Comparison of ENCODE assay signal across 11 cellular contexts in the genomic region with DNA sequence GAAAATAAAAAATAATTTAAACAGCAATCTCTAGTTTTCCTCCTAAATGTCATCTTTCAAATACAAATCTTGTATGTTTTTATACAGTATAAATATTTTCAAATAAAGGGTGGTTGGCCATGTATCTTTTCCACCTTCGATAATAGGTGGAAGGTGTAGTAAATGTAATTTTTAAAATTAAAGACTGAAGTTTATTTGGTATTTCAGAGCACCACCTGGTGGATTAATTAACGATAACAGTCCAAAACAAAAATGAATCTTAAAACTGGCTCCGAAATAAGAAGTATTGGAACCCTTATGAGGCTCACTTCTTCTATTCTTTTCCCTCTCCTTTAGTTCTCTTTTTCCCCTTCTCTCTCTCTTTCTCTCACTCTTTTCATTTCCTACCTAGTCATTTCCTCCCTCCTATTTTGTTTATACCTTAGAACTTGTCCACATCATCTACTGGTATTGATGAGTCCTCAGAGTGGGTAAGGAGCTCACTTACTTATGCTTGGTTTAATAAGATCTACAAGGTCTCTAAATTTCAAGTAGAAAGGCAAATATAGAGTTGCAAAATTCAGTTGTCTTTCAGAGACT.
DNase-seq lines count a peak whose midpoint lies in the region; ATAC-seq and TF ChIP-seq lines count a peak whose summit lies in the region.
"Had no signal": no experiment of that assay in that cellular context is flagged by ENCODE, and none has a peak within 500 bp of the region (broad histone marks: within the 10 kb centered on the region; RNA-seq: fewer than 3 reads in every experiment).

No MANE protein-coding gene starts in this region.

- H3K56ac ChIP-seq in mesendoderm (ENCODE audit: low read length) = no peak overlapping the region

- no peak overlapping the region for H2AFZ ChIP-seq in mesenchymal stem cell (ENCODE audit: low read depth, low read length)

- no peak for ATAC-seq in foreskin keratinocyte
- no peak for ATAC-seq in GM21529 (IDR thresholded peaks at IDR 0.05; ENCODE audit: unreplicated experiment)
- ATAC-seq in activated T-helper 17 cell treated with anti-CD3 and anti-CD28 coated beads, Interleukin-2, amount 50 U/mL, for 72 hours (replicated peaks) = no peak

- H3K27ac ChIP-seq in RWPE1 = no peak overlapping the region
- no peak overlapping the region for H3K27ac ChIP-seq in foreskin keratinocyte
- no peak overlapping the region for H3K27ac ChIP-seq in mesendoderm (ENCODE audit: low read depth, low read length)
- no peak overlapping the region for H3K27ac ChIP-seq in mesenchymal stem cell (ENCODE audit: low read length, poor library complexity, severe bottlenecking)

- H2BK120ac ChIP-seq in mesendoderm (ENCODE audit: low read depth, low read length) = no peak overlapping the region
- no peak overlapping the region for H2BK120ac ChIP-seq in mesenchymal stem cell (ENCODE audit: low read depth, low read length)

- no peak overlapping the region for H4K5ac ChIP-seq in mesendoderm (ENCODE audit: low read length)

- TF ChIP-seq CTCF in GM12873 (IDR thresholded peaks at IDR 0.05; ENCODE audit: insufficient read depth, low read depth, low read length, missing control alignments) (peak; percentile 21), RWPE1 (conservative IDR thresholded peaks at IDR 0.05; ENCODE audit: low read depth) (peak; percentile 57), foreskin keratinocyte (conservative IDR thresholded peaks at IDR 0.05) (peak; percentile 74)

- H3K4me3 ChIP-seq in mesendoderm (ENCODE audit: low read length) (no peak overlapping the region), mesenchymal stem cell (ENCODE audit: insufficient read depth in 1 of 2, low read depth in 1 of 2, low read length in 2 of 2) (no peak overlapping the region)

- no peak overlapping the region for H3K4me2 ChIP-seq in mesendoderm (ENCODE audit: low read length)
- H3K4me2 ChIP-seq in mesenchymal stem cell (ENCODE audit: low read length, poor library complexity, severe bottlenecking) = no peak overlapping the region

- H2BK12ac ChIP-seq in mesenchymal stem cell (ENCODE audit: low read length in 2 of 2) = no peak overlapping the region

- H3K9me3 Mint-ChIP-seq in activated T-helper 17 cell treated with anti-CD3 and anti-CD28 coated beads, Interleukin-2, amount 50 U/mL, for 72 hours = no peaks in the 10 kb centered on the region
- H3K9me3 Mint-ChIP-seq: activated B cell treated with CpG ODN at 0.5 μM for 24 hours had no signal

- H3K79me1 ChIP-seq in mesendoderm (ENCODE audit: low read length) = no peaks in the 10 kb centered on the region
- no peaks in the 10 kb centered on the region for H3K79me1 ChIP-seq in mesenchymal stem cell (replicated peaks; ENCODE audit: low read length, poor library complexity, severe bottlenecking)

- H4K8ac ChIP-seq in mesendoderm (ENCODE audit: low read depth, low read length) (no peak overlapping the region), mesenchymal stem cell (ENCODE audit: low read length) (no peak overlapping the region)

- H3K4me3 Mint-ChIP-seq in activated T-helper 17 cell treated with anti-CD3 and anti-CD28 coated beads, Interleukin-2, amount 50 U/mL, for 72 hours = no peak overlapping the region
- H3K4me3 Mint-ChIP-seq: activated B cell treated with CpG ODN at 0.5 μM for 24 hours had no signal

- no peak overlapping the region for H3K27ac Mint-ChIP-seq in activated T-helper 17 cell treated with anti-CD3 and anti-CD28 coated beads, Interleukin-2, amount 50 U/mL, for 72 hours
- H3K27ac Mint-ChIP-seq: activated B cell treated with CpG ODN at 0.5 μM for 24 hours had no signal

- 100% methylated on average over 1 of the region's 3 CpGs for WGBS in mesendoderm (ENCODE audit: extremely low coverage, insufficient coverage, low lambda C conversion rate)
- 61% methylated on average over 3 of the region's 3 CpGs for WGBS in mesenchymal stem cell

- no peak overlapping the region for H3K18ac ChIP-seq in mesendoderm (ENCODE audit: low read length)
- no peak overlapping the region for H3K18ac ChIP-seq in mesenchymal stem cell (ENCODE audit: low read depth in 1 of 2, low read length in 2 of 2)

- POLR2A ChIA-PET in RWPE1 (lab: Yijun Ruan, JAX; ENCODE audit: low non-redundant PET) = interaction anchor here (0.5 kb wide), 1 partner anchor 143 kb away, joined by 3 read pairs; no protein-coding TSS in a partner anchor

- peaks cover 44% of the 10 kb centered on the region for H3K27me3 Mint-ChIP-seq in activated T-helper 17 cell treated with anti-CD3 and anti-CD28 coated beads, Interleukin-2, amount 50 U/mL, for 72 hours

- in situ Hi-C loops in ACHN (cut with HindIII; ENCODE audit: low pct_ligation_motif_present, low pct_unique_long_range_greater_than_20kb, low sequenced_read_pairs) = no loop called here

- H3K23ac ChIP-seq in mesendoderm (ENCODE audit: low read length) (no peak overlapping the region), mesenchymal stem cell (ENCODE audit: low read length in 2 of 2) (no peak overlapping the region)

- H2BK5ac ChIP-seq in mesendoderm (ENCODE audit: low read length) = no peak overlapping the region
- no peak overlapping the region for H2BK5ac ChIP-seq in mesenchymal stem cell (ENCODE audit: low read depth, low read length, poor library complexity, severe bottlenecking)

- no peaks in the 10 kb centered on the region for H3K79me2 ChIP-seq in mesendoderm (ENCODE audit: control insufficient read depth, insufficient read depth, low read length)

- no peak overlapping the region for H4K91ac ChIP-seq in mesenchymal stem cell (ENCODE audit: low read length)

- H3K27me3 ChIP-seq in foreskin keratinocyte (peaks cover 3% of the 10 kb centered on the region), mesendoderm (ENCODE audit: insufficient read depth, low read length, poor library complexity) (no peaks in the 10 kb centered on the region), mesenchymal stem cell (ENCODE audit: control insufficient read depth in 1 of 2, insufficient read depth in 1 of 2, low read length in 2 of 2) (no peaks in the 10 kb centered on the region)

- H3K36me3 ChIP-seq in mesendoderm (ENCODE audit: control insufficient read depth, insufficient read depth, low read length) = no peaks in the 10 kb centered on the region
- H3K36me3 ChIP-seq in mesenchymal stem cell (ENCODE audit: control insufficient read depth in 1 of 2, insufficient read depth in 2 of 2, low read depth in 1 of 2, low read length in 2 of 2) = no peaks in the 10 kb centered on the region

- no peak overlapping the region for H3K9ac ChIP-seq in mesendoderm (ENCODE audit: low read length)
- no peak overlapping the region for H3K9ac ChIP-seq in mesenchymal stem cell (ENCODE audit: low read length)

- peaks cover 12% of the 10 kb centered on the region for H3K4me1 ChIP-seq in foreskin keratinocyte
- no peaks in the 10 kb centered on the region for H3K4me1 ChIP-seq in mesendoderm (ENCODE audit: control insufficient read depth, low read depth, low read length)
- peaks cover 3% of the 10 kb centered on the region for H3K4me1 ChIP-seq in mesenchymal stem cell (ENCODE audit: control insufficient read depth, insufficient read depth, low read depth, low read length)

- H2BK15ac ChIP-seq in mesendoderm (replicated peaks; ENCODE audit: low read depth) = no peak overlapping the region
- H2BK15ac ChIP-seq in mesenchymal stem cell (ENCODE audit: low read depth, poor library complexity, severe bottlenecking) = no peak overlapping the region

- H3K9me3 ChIP-seq in mesenchymal stem cell (ENCODE audit: control insufficient read depth, low read length) = no peaks in the 10 kb centered on the region

- CTCF ChIA-PET in RWPE1 (lab: Yijun Ruan, JAX) = interaction anchor here (0.7 to 1.4 kb wide), 4 partner anchors 14 to 292 kb away, joined by 3 to 7 read pairs (median 4); no protein-coding TSS in a partner anchor

- H3K14ac ChIP-seq in mesenchymal stem cell (ENCODE audit: low read length in 2 of 2) = no peak overlapping the region

- peak; percentile 17 for DNase-seq in ACHN
- DNase-seq in RWPE1 (ENCODE audit: low spot score) = peak; percentile 31
- peak in 1 of 2 donors; percentile 10 for DNase-seq in foreskin keratinocyte
- no peak for DNase-seq in mesendoderm
- no peak for DNase-seq in mesenchymal stem cell
- DNase-seq: activated B cell treated with CpG ODN at 0.5 μM for 24 hours, retina, substantia nigra had no signal

- no peak overlapping the region for H3K4ac ChIP-seq in mesendoderm (ENCODE audit: low read depth, low read length)
- H3K4ac ChIP-seq in mesenchymal stem cell (ENCODE audit: low read depth in 1 of 2, low read length in 2 of 2) = no peak overlapping the region

- H3K36me3 Mint-ChIP-seq in activated T-helper 17 cell treated with anti-CD3 and anti-CD28 coated beads, Interleukin-2, amount 50 U/mL, for 72 hours (ENCODE audit: low read depth) = no peaks in the 10 kb centered on the region

- H2AK5ac ChIP-seq in mesendoderm (ENCODE audit: low read length) (no peak overlapping the region), mesenchymal stem cell (ENCODE audit: low read length, severe bottlenecking) (no peak overlapping the region)

- no peaks in the 10 kb centered on the region for H3K4me1 Mint-ChIP-seq in activated T-helper 17 cell treated with anti-CD3 and anti-CD28 coated beads, Interleukin-2, amount 50 U/mL, for 72 hours
- H3K4me1 Mint-ChIP-seq: activated B cell treated with CpG ODN at 0.5 μM for 24 hours had no signal

Comparison
In these comparisons a context has a peak if more than half of its experiments do, and no peak if none do; other contexts are left out.
1. DNase-seq: peak in ACHN (single experiment) and RWPE1 (single experiment); none in mesendoderm (single experiment) and mesenchymal stem cell (single experiment).
2. CTCF ChIP-seq: peak in every context shown above with its lines; median percentile 74 in foreskin keratinocyte; 57 in RWPE1; 21 in GM12873.